In the genomic region with DNA sequence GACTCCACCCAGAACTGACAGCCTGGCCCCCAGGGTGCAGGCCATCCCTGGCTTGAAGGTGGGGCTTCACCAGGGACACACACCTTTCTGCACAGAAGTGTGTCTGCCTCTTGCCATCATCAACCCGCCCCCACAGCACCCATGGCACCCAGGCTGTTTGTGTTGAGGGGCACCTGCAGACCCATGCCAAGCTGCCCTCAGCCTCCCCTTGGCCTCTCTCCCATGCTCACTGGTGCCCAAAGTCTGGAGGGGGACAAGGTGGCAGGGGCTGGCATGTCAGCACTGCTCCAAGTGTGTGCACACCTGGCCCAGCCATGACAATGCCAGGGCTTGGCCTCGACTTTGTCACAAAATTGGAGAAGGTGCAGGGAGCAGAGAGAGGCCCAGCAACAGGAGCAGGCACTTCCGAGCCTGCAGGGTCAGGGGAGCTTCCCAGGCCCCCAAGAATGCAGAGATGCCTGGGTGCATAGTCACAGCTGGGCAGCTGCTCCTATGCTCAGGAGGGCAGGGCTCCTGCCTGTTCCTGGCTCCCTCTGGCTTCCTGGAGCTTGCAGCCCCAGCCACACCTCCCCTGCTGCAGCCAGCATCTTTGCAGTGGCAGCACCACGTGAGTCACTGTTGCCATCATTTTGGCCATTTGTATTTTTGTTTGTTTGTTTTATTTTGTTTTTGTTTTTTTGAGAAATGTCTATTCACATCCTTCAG, we compare ENCODE assay signal across 21 cellular contexts.
DNase-seq lines count a peak whose midpoint lies in the region; ATAC-seq, FAIRE-seq and TF ChIP-seq lines count a peak whose summit lies in the region.
"Had no signal": no experiment of that assay in that cellular context is flagged by ENCODE, and none has a peak within 500 bp of the region (broad histone marks: within the 10 kb centered on the region; RNA-seq: fewer than 3 reads in every experiment).

No MANE protein-coding gene starts in this region.

- H3K4me2 ChIP-seq in A549 (no peak overlapping the region), IMR-90 (ENCODE audit: low read depth, low read length) (no peak overlapping the region), mesendoderm (ENCODE audit: low read length) (no peak overlapping the region)
- H3K4me2 ChIP-seq: SK-N-SH had no signal

- TF ChIP-seq CTCF in A549 (IDR thresholded peaks at IDR 0.05), result no peak
- TF ChIP-seq CTCF in IMR-90 (conservative IDR thresholded peaks at IDR 0.05; ENCODE audit: low read depth, low read length), result no peak
- no peak for TF ChIP-seq CTCF in coronary artery (IDR thresholded peaks at IDR 0.05)

- H3K23ac ChIP-seq in IMR-90 (ENCODE audit: low read depth, low read length), result no peak overlapping the region
- no peak overlapping the region for H3K23ac ChIP-seq in mesendoderm (ENCODE audit: low read length)

- CTCF ChIA-PET in A549 (lab: Yijun Ruan, JAX) (no interaction called here), IMR-90 (lab: Yijun Ruan, JAX) (no interaction called here)
- CTCF ChIA-PET in activated CD4-positive, alpha-beta T cell treated with anti-CD3 and anti-CD28 coated beads, Interleukin-2, amount 10 ng/mL, durations not matched to agents 7 days and 5 days (lab: Charles Lee), result no interaction called here

- peak; percentile 58 to 70; a peak in 3 of 6 replicates for ATAC-seq in A549
- ATAC-seq in IMR-90 (ENCODE audit: low read depth), result peak; percentile 29; the same call in 1 of the 2 replicates
- ATAC-seq in activated T-helper 17 cell treated with anti-CD3 and anti-CD28 coated beads, Interleukin-2, amount 50 U/mL, for 72 hours (replicated peaks), result peak; percentile 19
- ATAC-seq: activated naive CD8-positive, alpha-beta T cell treated with anti-CD3 and anti-CD28 coated beads, Interleukin-2, amount 50 U/mL, for 24 hours; gastroesophageal sphincter had no signal

- no peaks in the 10 kb centered on the region for H3K9me1 ChIP-seq in IMR-90 (ENCODE audit: insufficient read depth, low read length)

- H3K56ac ChIP-seq in IMR-90 (ENCODE audit: extremely low read depth, insufficient read depth, low read length), result no peak overlapping the region
- H3K56ac ChIP-seq in mesendoderm (ENCODE audit: low read length), result no peak overlapping the region

- no peak overlapping the region for H3K14ac ChIP-seq in IMR-90 (replicated peaks; ENCODE audit: low read depth, low read length)

- H3K36me3 ChIP-seq in IMR-90 (ENCODE audit: control insufficient read depth, insufficient read depth, low read length) (no peaks in the 10 kb centered on the region), mesendoderm (ENCODE audit: control insufficient read depth, insufficient read depth, low read length) (no peaks in the 10 kb centered on the region)
- H3K36me3 ChIP-seq: breast epithelium, gastroesophageal sphincter, neutrophil had no signal

- no peak overlapping the region for H3K27ac Mint-ChIP-seq in activated T-helper 17 cell treated with anti-CD3 and anti-CD28 coated beads, Interleukin-2, amount 50 U/mL, for 72 hours
- no peak overlapping the region for H3K27ac Mint-ChIP-seq in activated CD4-positive, alpha-beta T cell treated with anti-CD3 and anti-CD28 coated beads, Interleukin-2, amount 10 ng/mL, durations not matched to agents 7 days and 5 days
- H3K27ac Mint-ChIP-seq: activated naive CD8-positive, alpha-beta T cell treated with anti-CD3 and anti-CD28 coated beads, Interleukin-2, amount 50 U/mL, for 24 hours; CD4-positive, alpha-beta memory T cell had no signal

- dilution Hi-C loops in IMR-90 (cut with HindIII; ENCODE audit: low sequenced_read_pairs, unreplicated experiment), result no loop called here

- no peak overlapping the region for H2AK9ac ChIP-seq in IMR-90 (replicated peaks; ENCODE audit: low read depth, low read length, poor library complexity)

- H2BK20ac ChIP-seq in IMR-90 (ENCODE audit: low read depth, low read length), result no peak overlapping the region

- H2AFZ ChIP-seq in IMR-90 (replicated peaks; ENCODE audit: low read length, poor library complexity), result no peak overlapping the region

- TF ChIP-seq POLR2A in A549 (IDR thresholded peaks at IDR 0.05; ENCODE audit: low read length) (no peak), IMR-90 (IDR thresholded peaks at IDR 0.05; ENCODE audit: low read depth, low read length) (no peak)

- H4K20me1 ChIP-seq in IMR-90 (ENCODE audit: insufficient read depth, low read length), result no peaks in the 10 kb centered on the region

- H3K9ac ChIP-seq in IMR-90 (ENCODE audit: low read depth, low read length) (no peak overlapping the region), mesendoderm (ENCODE audit: low read length) (no peak overlapping the region)
- H3K9ac ChIP-seq: SK-N-SH had no signal

- H3K27ac ChIP-seq in A549 (no peak overlapping the region), IMR-90 (ENCODE audit: insufficient read depth, low read length) (no peak overlapping the region), mesendoderm (ENCODE audit: low read depth, low read length) (no peak overlapping the region), coronary artery (no peak overlapping the region)
- H3K27ac ChIP-seq: breast epithelium, gastroesophageal sphincter, neutrophil, testis had no signal

- H3K79me1 ChIP-seq in IMR-90 (ENCODE audit: low read depth in 1 of 2, low read length in 2 of 2) (no peaks in the 10 kb centered on the region), mesendoderm (ENCODE audit: low read length) (no peaks in the 10 kb centered on the region)

- 68% methylated on average over 3 of the region's 4 CpGs for WGBS in A549 (ENCODE audit: missing lambda C conversion rate)
- 67% methylated on average over 1 of the region's 4 CpGs; no CpG with 5 or more reads in 1 of the 2 experiments for WGBS in IMR-90 (ENCODE audit: extremely low coverage in 2 of 2, insufficient read length in 1 of 2), 2 experiments
- no CpG with 5 or more reads among the region's 4 CpGs for whole genome bisulfite sequencing in mesendoderm (ENCODE audit: extremely low coverage, insufficient coverage, low lambda C conversion rate)

- no peak overlapping the region for H2BK15ac ChIP-seq in IMR-90 (ENCODE audit: low read depth, low read length)
- H2BK15ac ChIP-seq in mesendoderm (replicated peaks; ENCODE audit: low read depth), result no peak overlapping the region

- no peaks in the 10 kb centered on the region for H3K79me2 ChIP-seq in mesendoderm (ENCODE audit: control insufficient read depth, insufficient read depth, low read length)

- H2BK5ac ChIP-seq in IMR-90 (ENCODE audit: low read depth, low read length, poor library complexity, severe bottlenecking), result no peak overlapping the region
- H2BK5ac ChIP-seq in mesendoderm (ENCODE audit: low read length), result no peak overlapping the region

- H3K36me3 Mint-ChIP-seq in activated T-helper 17 cell treated with anti-CD3 and anti-CD28 coated beads, Interleukin-2, amount 50 U/mL, for 72 hours (ENCODE audit: low read depth), result no peaks in the 10 kb centered on the region
- no peaks in the 10 kb centered on the region for H3K36me3 Mint-ChIP-seq in activated CD4-positive, alpha-beta T cell treated with anti-CD3 and anti-CD28 coated beads, Interleukin-2, amount 10 ng/mL, durations not matched to agents 7 days and 5 days (ENCODE audit: low read depth)
- H3K36me3 Mint-ChIP-seq: CD4-positive, alpha-beta memory T cell had no signal

- no peaks in the 10 kb centered on the region for H3K9me3 Mint-ChIP-seq in activated T-helper 17 cell treated with anti-CD3 and anti-CD28 coated beads, Interleukin-2, amount 50 U/mL, for 72 hours
- H3K9me3 Mint-ChIP-seq in activated CD4-positive, alpha-beta T cell treated with anti-CD3 and anti-CD28 coated beads, Interleukin-2, amount 10 ng/mL, durations not matched to agents 7 days and 5 days, result no peaks in the 10 kb centered on the region
- H3K9me3 Mint-ChIP-seq: activated naive CD8-positive, alpha-beta T cell treated with anti-CD3 and anti-CD28 coated beads, Interleukin-2, amount 50 U/mL, for 24 hours; CD4-positive, alpha-beta memory T cell had no signal

- in situ Hi-C loops in IMR-90 (cut with MboI; ENCODE audit: low sequenced_read_pairs), result no loop called here

- peaks cover 5% of the 10 kb centered on the region; the same call in 2 of the 3 replicates for H3K4me1 ChIP-seq in A549
- H3K4me1 ChIP-seq in IMR-90 (ENCODE audit: control insufficient read depth, insufficient read depth, low read length), result peaks cover 3% of the 10 kb centered on the region; the same call in 1 of the 2 replicates
- no peaks in the 10 kb centered on the region for H3K4me1 ChIP-seq in mesendoderm (ENCODE audit: control insufficient read depth, low read depth, low read length)
- H3K4me1 ChIP-seq: breast epithelium, gastroesophageal sphincter, testis had no signal

- H3K27me3 ChIP-seq in IMR-90 (ENCODE audit: control insufficient read depth, insufficient read depth, low read length) (no peaks in the 10 kb centered on the region), mesendoderm (ENCODE audit: insufficient read depth, low read length, poor library complexity) (no peaks in the 10 kb centered on the region)
- H3K27me3 ChIP-seq: breast epithelium, gastroesophageal sphincter, neutrophil, testis had no signal

- TF ChIP-seq RAD21 in A549 (conservative IDR thresholded peaks at IDR 0.05 in 1 of 2, IDR thresholded peaks at IDR 0.05 in 1 of 2), result no peak
- no peak for TF ChIP-seq RAD21 in IMR-90 (IDR thresholded peaks at IDR 0.05; ENCODE audit: low read length)

- H3K4ac ChIP-seq in IMR-90 (ENCODE audit: low read depth, low read length) (no peak overlapping the region), mesendoderm (ENCODE audit: low read depth, low read length) (no peak overlapping the region)

- H2AK5ac ChIP-seq in IMR-90 (ENCODE audit: low read depth, low read length) (no peak overlapping the region), mesendoderm (ENCODE audit: low read length) (no peak overlapping the region)

- H3K27me3 Mint-ChIP-seq in activated T-helper 17 cell treated with anti-CD3 and anti-CD28 coated beads, Interleukin-2, amount 50 U/mL, for 72 hours, result no peaks in the 10 kb centered on the region
- no peaks in the 10 kb centered on the region for H3K27me3 Mint-ChIP-seq in activated CD4-positive, alpha-beta T cell treated with anti-CD3 and anti-CD28 coated beads, Interleukin-2, amount 10 ng/mL, durations not matched to agents 7 days and 5 days
- H3K27me3 Mint-ChIP-seq: activated naive CD8-positive, alpha-beta T cell treated with anti-CD3 and anti-CD28 coated beads, Interleukin-2, amount 50 U/mL, for 24 hours; CD4-positive, alpha-beta memory T cell had no signal

- no peak for DNase-seq in A549 (ENCODE audit: low read depth in 1 of 2, low spot score in 1 of 2)
- no peak for DNase-seq in IMR-90
- peak; percentile 13 for DNase-seq in mesendoderm
- DNase-seq in activated CD4-positive, alpha-beta T cell treated with anti-CD3 and anti-CD28 coated beads, Interleukin-2, amount 10 ng/mL, durations not matched to agents 7 days and 5 days, result no peak
- DNase-seq in Kasumi-1 (lab: John Stamatoyannopoulos, UW), result no peak
- no peak for DNase-seq in coronary artery (ENCODE audit: low spot score)
- no peak for DNase-seq in NCI-H187 (lab: John Stamatoyannopoulos, UW)
- DNase-seq: activated naive CD8-positive, alpha-beta T cell treated with anti-CD3 and anti-CD28 coated beads, Interleukin-2, amount 50 U/mL, for 24 hours; CD4-positive, alpha-beta memory T cell; DMS79 treated with DMSO at 0.1 percent for 48 hours; midbrain; NCI-H2081 treated with DMSO at 0.1 percent for 48 hours; NCI-H524 treated with DMSO at 0.1 percent for 48 hours; OCI-M1; SK-N-SH; stimulated activated CD8-positive, alpha-beta memory T cell treated with anti-CD3 and anti-CD28 coated beads, Interleukin-4, amount 100 ng/mL, for 48 hours; testis had no signal

- no peak overlapping the region for H4K8ac ChIP-seq in IMR-90 (ENCODE audit: low read depth in 2 of 2, low read length in 2 of 2)
- H4K8ac ChIP-seq in mesendoderm (ENCODE audit: low read depth, low read length), result no peak overlapping the region

- H4K91ac ChIP-seq in IMR-90 (ENCODE audit: insufficient read depth, low read depth, low read length), result no peak overlapping the region

- no peak for TF ChIP-seq EP300 in A549 (IDR thresholded peaks at IDR 0.05)

- H3K4me3 Mint-ChIP-seq in activated T-helper 17 cell treated with anti-CD3 and anti-CD28 coated beads, Interleukin-2, amount 50 U/mL, for 72 hours, result no peak overlapping the region
- H3K4me3 Mint-ChIP-seq in activated CD4-positive, alpha-beta T cell treated with anti-CD3 and anti-CD28 coated beads, Interleukin-2, amount 10 ng/mL, durations not matched to agents 7 days and 5 days, result no peak overlapping the region
- H3K4me3 Mint-ChIP-seq: activated naive CD8-positive, alpha-beta T cell treated with anti-CD3 and anti-CD28 coated beads, Interleukin-2, amount 50 U/mL, for 24 hours; CD4-positive, alpha-beta memory T cell had no signal

- H3K18ac ChIP-seq in IMR-90 (ENCODE audit: low read depth, low read length) (no peak overlapping the region), mesendoderm (ENCODE audit: low read length) (no peak overlapping the region)

- H3K4me1 Mint-ChIP-seq in activated T-helper 17 cell treated with anti-CD3 and anti-CD28 coated beads, Interleukin-2, amount 50 U/mL, for 72 hours, result no peaks in the 10 kb centered on the region
- H3K4me1 Mint-ChIP-seq in activated CD4-positive, alpha-beta T cell treated with anti-CD3 and anti-CD28 coated beads, Interleukin-2, amount 10 ng/mL, durations not matched to agents 7 days and 5 days, result no peaks in the 10 kb centered on the region
- H3K4me1 Mint-ChIP-seq: activated naive CD8-positive, alpha-beta T cell treated with anti-CD3 and anti-CD28 coated beads, Interleukin-2, amount 50 U/mL, for 24 hours had no signal

- intact Hi-C loops in IMR-90 (cut with micrococcal nuclease), result no loop called here

- no TSS peak for BruUV-seq in IMR-90 (replicated peaks; lab: Mats Ljungman, UMichigan)

- POLR2A ChIA-PET in A549 (lab: Yijun Ruan, JAX), result no interaction called here
- POLR2A ChIA-PET in IMR-90 (lab: Charles Lee; ENCODE audit: unreplicated experiment), result no interaction called here
- POLR2A ChIA-PET in activated CD4-positive, alpha-beta T cell treated with anti-CD3 and anti-CD28 coated beads, Interleukin-2, amount 10 ng/mL, durations not matched to agents 7 days and 5 days (lab: Charles Lee), result no interaction called here

- no peak for FAIRE-seq in A549 (lab: Jason Lieb, UNC)

- H2BK120ac ChIP-seq in IMR-90 (ENCODE audit: low read depth, low read length), result no peak overlapping the region
- H2BK120ac ChIP-seq in mesendoderm (ENCODE audit: low read depth, low read length), result no peak overlapping the region

- no peak overlapping the region for H4K5ac ChIP-seq in IMR-90 (ENCODE audit: low read depth, low read length)
- H4K5ac ChIP-seq in mesendoderm (ENCODE audit: low read length), result no peak overlapping the region

- H3K4me3 ChIP-seq in A549 (no peak overlapping the region), IMR-90 (ENCODE audit: insufficient read depth, low read depth, low read length) (no peak overlapping the region), mesendoderm (ENCODE audit: low read length) (no peak overlapping the region), coronary artery (no peak overlapping the region)
- H3K4me3 ChIP-seq: breast epithelium, gastroesophageal sphincter, testis had no signal

- H3K9me3 ChIP-seq in A549, result no peaks in the 10 kb centered on the region
- H3K9me3 ChIP-seq in IMR-90 (ENCODE audit: control insufficient read depth, insufficient read depth, low read length), result no peaks in the 10 kb centered on the region
- H3K9me3 ChIP-seq: breast epithelium, gastroesophageal sphincter, neutrophil, SK-N-SH, testis had no signal
